Comparison of ENCODE assay signal across 20 cellular contexts in genomic region chr6:148027201-148027600, GRCh38.
DNase-seq lines count a peak whose midpoint lies in the region; ATAC-seq, FAIRE-seq and TF ChIP-seq lines count a peak whose summit lies in the region.
"Had no signal": no experiment of that assay in that cellular context is flagged by ENCODE, and none has a peak within 500 bp of the region (broad histone marks: within the 10 kb centered on the region; RNA-seq: fewer than 3 reads in every experiment).

No MANE protein-coding gene starts in this region.

- no peak for FAIRE-seq in pancreas (lab: Jason Lieb, UNC)
- FAIRE-seq: G401.6 had no signal

- intact Hi-C loops in pancreas (cut with DNase I): no loop called here

- DNase-seq in NCI-H2081 (lab: John Stamatoyannopoulos, UW) (peak; percentile 36 to 79), pancreas (no peak), NCI-H2171 treated with DMSO at 0.1 percent for 48 hours (lab: John Stamatoyannopoulos, UW) (no peak)
- DNase-seq in activated CD4-positive, alpha-beta T cell treated with anti-CD3 and anti-CD28 coated beads, Interleukin-2, amount 50 U/mL, for 48 hours: no peak
- DNase-seq: activated CD4-positive, alpha-beta T cell treated with anti-CD3 and anti-CD28 coated beads, Interleukin-2, amount 50 U/mL, for 1 hour; activated gamma-delta T cell treated with Interleukin-2 at 50 U/mL for 16 hours; amniotic stem cell; central memory CD4-positive, alpha-beta T cell; glutamatergic neuron; mesenchymal stem cell; natural killer cell; NCI-H1930; stimulated activated CD4-positive, alpha-beta T cell treated with anti-CD3 and anti-CD28 coated beads, Interleukin-4, amount 100 ng/mL, for 24 hours; uterus had no signal

- no peaks in the 10 kb centered on the region for H3K27me3 ChIP-seq in pancreas
- H3K27me3 ChIP-seq: uterus had no signal

- H3K9me3 ChIP-seq in pancreas: no peaks in the 10 kb centered on the region
- H3K9me3 ChIP-seq: uterus had no signal

- no peak overlapping the region for H3K4me3 ChIP-seq in pancreas
- H3K4me3 ChIP-seq: smooth muscle cell, uterus had no signal

- H3K27ac ChIP-seq in VCaP (peak overlapping the region; percentile 45), pancreas (no peak overlapping the region)
- H3K27ac ChIP-seq: uterus had no signal

- peak; percentile 81 for ATAC-seq in GM18907 (IDR thresholded peaks at IDR 0.05; ENCODE audit: unreplicated experiment)
- ATAC-seq in pancreas: peak in 3 of 4 donors; percentile 37 to 86 (median 75)
- no peak for ATAC-seq in activated CD4-positive, CD25-positive, alpha-beta regulatory T cell treated with anti-CD3 and anti-CD28 coated beads, Interleukin-2, amount 50 U/mL, for 24 hours
- no peak for ATAC-seq in HG02840 (IDR thresholded peaks at IDR 0.05; ENCODE audit: low FRiP score, unreplicated experiment)
- ATAC-seq: natural killer cell had no signal

- TF ChIP-seq CTCF in VCaP (conservative IDR thresholded peaks at IDR 0.05) (no peak), pancreas (IDR thresholded peaks at IDR 0.05) (no peak)

- 25 to 38% methylated on average over 1 of the region's 1 CpG for WGBS in pancreas, 2 donors

- H3K4me1 ChIP-seq in pancreas: no peaks in the 10 kb centered on the region
- H3K4me1 ChIP-seq: uterus had no signal

- no peaks in the 10 kb centered on the region for H3K36me3 ChIP-seq in pancreas
- H3K36me3 ChIP-seq: uterus had no signal

Comparison
In these comparisons a context has a peak if more than half of its experiments do, and no peak if none do; other contexts are left out.
1. ATAC-seq: peak in GM18907 (single experiment) and pancreas (3 of 4); none in activated CD4-positive, CD25-positive, alpha-beta regulatory T cell treated with anti-CD3 and anti-CD28 coated beads, Interleukin-2, amount 50 U/mL, for 24 hours (0 of 2) and HG02840 (single experiment).
2. DNase-seq: peak in NCI-H2081 (2 of 2); none in pancreas (0 of 6), activated CD4-positive, alpha-beta T cell treated with anti-CD3 and anti-CD28 coated beads, Interleukin-2, amount 50 U/mL, for 48 hours (0 of 2) and NCI-H2171 treated with DMSO at 0.1 percent for 48 hours (single experiment).